14 cellular contexts compared by ENCODE assay signal in genomic region chr5:107580902-107581823, GRCh38.
DNase-seq lines count a peak whose midpoint lies in the region; ATAC-seq and TF ChIP-seq lines count a peak whose summit lies in the region.
"Had no signal": no experiment of that assay in that cellular context is flagged by ENCODE, and none has a peak within 500 bp of the region (broad histone marks: within the 10 kb centered on the region; RNA-seq: fewer than 3 reads in every experiment).

No MANE protein-coding gene starts in this region.

- H3K4me3 ChIP-seq in GM23338 (no peak overlapping the region), heart left ventricle (no peak overlapping the region), subcutaneous abdominal adipose tissue (ENCODE audit: low read depth in 1 of 5, low read length in 5 of 5) (no peak overlapping the region)

- no peak overlapping the region for H3K4ac ChIP-seq in H9 (ENCODE audit: low read depth, low read length)

- no peaks in the 10 kb centered on the region for H3F3A ChIP-seq in GM23338 (replicated peaks; ENCODE audit: low read depth)

- no peak overlapping the region for H3K14ac ChIP-seq in H9 (ENCODE audit: insufficient read depth, low read length)

- DNase-seq in GM23338 (ENCODE audit: low spot score) (no peak), amniotic epithelial cell (ENCODE audit: low read depth) (peak; percentile 85), heart left ventricle (peak in 1 of 5 donors; percentile 29), H9 (no peak), KG1 (lab: John Stamatoyannopoulos, UW) (no peak)
- DNase-seq: activated CD8-positive, alpha-beta T cell treated with anti-CD3 and anti-CD28 coated beads for 36 hours; activated gamma-delta T cell; kidney; naive thymus-derived CD4-positive, alpha-beta T cell; NCI-H2029 treated with DMSO at 0.1 percent for 48 hours; substantia nigra; T-helper 2 cell had no signal

- H3K9ac ChIP-seq in subcutaneous abdominal adipose tissue (ENCODE audit: low read length in 5 of 5) (peak overlapping the region in 2 of 5 donors; percentile 60 to 63), H9 (ENCODE audit: extremely low read depth, insufficient read length, low read length) (no peak overlapping the region)

- H3K27ac ChIP-seq in GM23338 (ENCODE audit: low read depth), result no peak overlapping the region
- H3K27ac ChIP-seq in heart left ventricle, result peak overlapping the region in 2 of 12 donors; percentile 35 to 48
- peak overlapping the region; percentile 89 for H3K27ac ChIP-seq in subcutaneous abdominal adipose tissue (ENCODE audit: low read depth, low read length)
- no peak overlapping the region for H3K27ac ChIP-seq in H9 (ENCODE audit: insufficient read length, low read depth, low read length)

- no peak overlapping the region for H2BK12ac ChIP-seq in H9 (ENCODE audit: insufficient read length, low read depth, low read length)

- H4K8ac ChIP-seq in H9 (replicated peaks; ENCODE audit: insufficient read length, low read depth, low read length), result no peak overlapping the region

- H3K18ac ChIP-seq in H9 (ENCODE audit: insufficient read length, low read depth, low read length), result no peak overlapping the region

- no peak for TF ChIP-seq POLR2A in heart left ventricle (IDR thresholded peaks at IDR 0.05)

- H4K20me1 ChIP-seq in GM23338 (replicated peaks; ENCODE audit: insufficient read depth), result no peaks in the 10 kb centered on the region
- no peaks in the 10 kb centered on the region for H4K20me1 ChIP-seq in H9 (ENCODE audit: control insufficient read depth, insufficient read depth, insufficient read length)

- 56 to 63% (median 61%) methylated on average over 8 of the region's 8 CpGs for WGBS in heart left ventricle, 4 donors
- no CpG with 5 or more reads among the region's 8 CpGs for WGBS in H9 (ENCODE audit: extremely low coverage, insufficient read length, low lambda C conversion rate)

- peaks cover 33% of the 10 kb centered on the region for H3K4me1 Mint-ChIP-seq in GM23338
- peaks cover 37 to 45% of the 10 kb centered on the region in 2 experiments for H3K4me1 Mint-ChIP-seq in H9
- H3K4me1 Mint-ChIP-seq: naive thymus-derived CD4-positive, alpha-beta T cell had no signal

- H3K56ac ChIP-seq in H9 (ENCODE audit: insufficient read length, low read depth, low read length), result no peak overlapping the region

- ATAC-seq in GM23338, result no peak
- ATAC-seq in heart left ventricle, result peak; percentile 11 to 58 (median 50)
- ATAC-seq in GM21367 (IDR thresholded peaks at IDR 0.05; ENCODE audit: unreplicated experiment), result no peak
- ATAC-seq: activated CD8-positive, alpha-beta T cell treated with anti-CD3 and anti-CD28 coated beads for 36 hours; naive thymus-derived CD4-positive, alpha-beta T cell had no signal

- no peaks in the 10 kb centered on the region for H3K36me3 Mint-ChIP-seq in GM23338 (ENCODE audit: low read depth)
- no peaks in the 10 kb centered on the region; a peak in 1 of 7 replicates for H3K36me3 Mint-ChIP-seq in H9 (ENCODE audit: insufficient read depth in 1 of 3, low read depth in 3 of 3)
- H3K36me3 Mint-ChIP-seq: naive thymus-derived CD4-positive, alpha-beta T cell had no signal

- H2BK5ac ChIP-seq in H9 (ENCODE audit: insufficient read length, low read length), result no peak overlapping the region

- no peak overlapping the region for H2BK20ac ChIP-seq in H9 (ENCODE audit: low read depth, low read length, poor library complexity, severe bottlenecking)

- intact Hi-C loops in heart left ventricle (cut with DNase I), result no loop called here

- no peaks in the 10 kb centered on the region for H3K9me2 ChIP-seq in GM23338 (ENCODE audit: insufficient read depth)

- H3K9me3 Mint-ChIP-seq in GM23338 (no peaks in the 10 kb centered on the region), H9 (no peaks in the 10 kb centered on the region)
- H3K9me3 Mint-ChIP-seq: activated CD8-positive, alpha-beta T cell treated with anti-CD3 and anti-CD28 coated beads for 36 hours; naive thymus-derived CD4-positive, alpha-beta T cell had no signal

- TF ChIP-seq CTCF in GM23338 (conservative IDR thresholded peaks at IDR 0.05; ENCODE audit: low read depth in 2 of 2), result no peak
- TF ChIP-seq CTCF in heart left ventricle (IDR thresholded peaks at IDR 0.05), result no peak
- TF ChIP-seq CTCF in H9 (conservative IDR thresholded peaks at IDR 0.05), result no peak

- H3K27me3 Mint-ChIP-seq in GM23338 (ENCODE audit: insufficient read depth, low read depth, poor library complexity) (no peaks in the 10 kb centered on the region), H9 (ENCODE audit: low read depth) (no peaks in the 10 kb centered on the region)

- H3K27ac Mint-ChIP-seq in GM23338, result peak overlapping the region; percentile 17; the same call in 1 of the 2 replicates
- H3K27ac Mint-ChIP-seq in H9, result no peak overlapping the region
- H3K27ac Mint-ChIP-seq: activated CD8-positive, alpha-beta T cell treated with anti-CD3 and anti-CD28 coated beads for 36 hours; naive thymus-derived CD4-positive, alpha-beta T cell had no signal

- H2AK5ac ChIP-seq in H9 (ENCODE audit: insufficient read length, low read length), result no peak overlapping the region

- no peak overlapping the region for H4K91ac ChIP-seq in H9 (ENCODE audit: insufficient read length, low read depth, low read length)

- no peaks in the 10 kb centered on the region for H3K36me3 ChIP-seq in GM23338 (ENCODE audit: insufficient read depth)
- no peaks in the 10 kb centered on the region for H3K36me3 ChIP-seq in heart left ventricle
- no peaks in the 10 kb centered on the region for H3K36me3 ChIP-seq in subcutaneous abdominal adipose tissue (ENCODE audit: control insufficient read depth in 5 of 5, insufficient read depth in 5 of 5, low read length in 5 of 5)

- no peaks in the 10 kb centered on the region for H3K9me3 ChIP-seq in heart left ventricle
- H3K9me3 ChIP-seq in subcutaneous abdominal adipose tissue (ENCODE audit: control insufficient read depth in 5 of 5, low read length in 5 of 5), result no peaks in the 10 kb centered on the region
- H3K9me3 ChIP-seq in H9 (ENCODE audit: control insufficient read depth, low read depth, low read length), result no peaks in the 10 kb centered on the region

- peaks cover 20% of the 10 kb centered on the region for H3K4me1 ChIP-seq in GM23338 (ENCODE audit: insufficient read depth)
- peaks cover 0 to 38% (median 13%) of the 10 kb centered on the region in 12 donors for H3K4me1 ChIP-seq in heart left ventricle
- peaks cover 0 to 62% (median 29%) of the 10 kb centered on the region in 5 donors for H3K4me1 ChIP-seq in subcutaneous abdominal adipose tissue (ENCODE audit: control insufficient read depth in 5 of 5, insufficient read depth in 5 of 5, low read length in 5 of 5)
- peaks cover 10% of the 10 kb centered on the region; the same call in 1 of the 2 replicates for H3K4me1 ChIP-seq in H9 (ENCODE audit: insufficient read depth, low read length)

- no peak overlapping the region for H3K4me3 Mint-ChIP-seq in GM23338
- no peak overlapping the region for H3K4me3 Mint-ChIP-seq in H9
- H3K4me3 Mint-ChIP-seq: activated CD8-positive, alpha-beta T cell treated with anti-CD3 and anti-CD28 coated beads for 36 hours; naive thymus-derived CD4-positive, alpha-beta T cell had no signal

- H2BK15ac ChIP-seq in H9 (ENCODE audit: low read depth, low read length), result no peak overlapping the region

- no peak overlapping the region for H3K23ac ChIP-seq in H9 (ENCODE audit: insufficient read length, low read depth, low read length)

- H3K23me2 ChIP-seq in H9 (ENCODE audit: insufficient read length, low read depth, low read length, poor library complexity, severe bottlenecking), result no peaks in the 10 kb centered on the region

- H3K79me1 ChIP-seq in H9 (ENCODE audit: insufficient read depth, low read depth, low read length, poor library complexity, severe bottlenecking), result no peaks in the 10 kb centered on the region

- no peak overlapping the region for H4K5ac ChIP-seq in H9 (ENCODE audit: insufficient read length, low read depth, low read length)

- H3K4me2 ChIP-seq in GM23338, result no peak overlapping the region
- no peak overlapping the region for H3K4me2 ChIP-seq in H9 (ENCODE audit: insufficient read depth, insufficient read length, low read length)

- H2BK120ac ChIP-seq in H9 (ENCODE audit: low read depth, low read length, poor library complexity, severe bottlenecking), result no peak overlapping the region

- H3K27me3 ChIP-seq in GM23338 (ENCODE audit: insufficient read depth), result no peaks in the 10 kb centered on the region
- H3K27me3 ChIP-seq in heart left ventricle, result no peaks in the 10 kb centered on the region
- H3K27me3 ChIP-seq in subcutaneous abdominal adipose tissue (ENCODE audit: control insufficient read depth in 5 of 5, insufficient read depth in 4 of 5, low read length in 5 of 5), result no peaks in the 10 kb centered on the region
- no peaks in the 10 kb centered on the region for H3K27me3 ChIP-seq in H9 (ENCODE audit: insufficient read depth, low read length)

- H2AFZ ChIP-seq in GM23338 (no peak overlapping the region), H9 (ENCODE audit: low read length) (no peak overlapping the region)

- H3T11ph ChIP-seq in H9 (ENCODE audit: low read length), result no peak overlapping the region

- H3K79me2 ChIP-seq in GM23338 (replicated peaks; ENCODE audit: insufficient read depth) (peaks cover 16% of the 10 kb centered on the region; the same call in 1 of the 2 replicates), H9 (ENCODE audit: insufficient read depth, low read length) (no peaks in the 10 kb centered on the region)

TF ChIP-seq in GM23338, 12 proteins besides CTCF, POLR2A, EP300 and RAD21 (continues in another document):
- TF ChIP-seq ETS1 (IDR thresholded peaks at IDR 0.05), result no peak
- TF ChIP-seq ZNF331 (CRISPR knock-in tag; IDR thresholded peaks at IDR 0.05; ENCODE audit: low read depth), result no peak
- no peak for TF ChIP-seq JUNB (IDR thresholded peaks at IDR 0.05; ENCODE audit: unreplicated experiment)
- TF ChIP-seq NANOG (IDR thresholded peaks at IDR 0.05; ENCODE audit: borderline replicate concordance), result no peak
- no peak for TF ChIP-seq ZNF114 (CRISPR knock-in tag; IDR thresholded peaks at IDR 0.05)
- no peak for TF ChIP-seq EZH2 (IDR thresholded peaks at IDR 0.05; ENCODE audit: low read depth, unreplicated experiment)

Comparison
In these comparisons a context has a peak if more than half of its experiments do, and no peak if none do; other contexts are left out.
1. ATAC-seq: peak in heart left ventricle (4 of 4); none in GM23338 (single experiment) and GM21367 (single experiment).